ENCODE assay signal across 27 cellular contexts in the genomic region with DNA sequence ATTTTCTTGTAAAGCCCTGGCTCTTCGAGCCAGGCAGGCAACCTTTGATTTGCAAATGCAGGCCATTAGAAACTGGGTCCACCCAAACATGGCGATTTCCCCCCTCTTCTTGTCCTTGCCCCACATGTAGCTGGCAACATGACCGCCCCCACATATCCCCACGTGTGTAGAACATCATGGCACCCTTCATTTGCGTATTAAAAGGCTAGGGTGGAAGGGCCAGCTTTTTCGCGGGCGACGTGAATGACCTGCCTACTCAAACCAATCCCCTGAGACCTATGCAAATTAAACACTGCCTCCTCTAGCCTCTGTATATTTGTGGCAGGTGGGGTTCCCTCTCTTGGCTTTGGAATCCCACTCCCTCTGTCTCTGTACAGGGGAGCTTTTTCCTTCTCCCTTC.
"Had no signal": no experiment of that assay in that cellular context is flagged by ENCODE, and none has a peak within 500 bp of the region (broad histone marks: within the 10 kb centered on the region; RNA-seq: fewer than 3 reads in every experiment).

No MANE protein-coding gene starts in this region.

- H3K4me1 Mint-ChIP-seq: activated CD4-positive, alpha-beta T cell treated with anti-CD3 and anti-CD28 coated beads, Interleukin-2, amount 10 ng/mL, durations not matched to agents 7 days and 5 days; central memory CD8-positive, alpha-beta T cell had no signal

- H3K4me1 ChIP-seq: Peyer's patch, SJSA1 had no signal

- ATAC-seq: activated T-cell treated with anti-CD3 and anti-CD28 coated beads, Interleukin-2, amount 50 U/mL, for 4 hours; SK-N-SH treated with all-trans-retinoic acid at 6 μM for 48 hours had no signal

- H3K27me3 ChIP-seq: Peyer's patch had no signal

- H3K4me3 ChIP-seq: Peyer's patch, SJSA1 had no signal

- H3K9me3 Mint-ChIP-seq: activated CD4-positive, alpha-beta memory T cell treated with anti-CD3 and anti-CD28 coated beads for 36 hours; activated CD4-positive, alpha-beta T cell treated with anti-CD3 and anti-CD28 coated beads, Interleukin-2, amount 10 ng/mL, durations not matched to agents 7 days and 5 days; activated T-cell treated with anti-CD3 and anti-CD28 coated beads, Interleukin-2, amount 50 U/mL, for 4 hours; central memory CD8-positive, alpha-beta T cell had no signal

- H3K36me3 Mint-ChIP-seq: activated CD4-positive, alpha-beta memory T cell treated with anti-CD3 and anti-CD28 coated beads for 36 hours; activated naive CD8-positive, alpha-beta T cell; brain had no signal

- H3K36me3 ChIP-seq: Peyer's patch, SJSA1 had no signal

- H3K4me3 Mint-ChIP-seq: activated CD4-positive, alpha-beta memory T cell treated with anti-CD3 and anti-CD28 coated beads for 36 hours; activated CD4-positive, alpha-beta T cell treated with anti-CD3 and anti-CD28 coated beads, Interleukin-2, amount 10 ng/mL, durations not matched to agents 7 days and 5 days; activated naive CD8-positive, alpha-beta T cell; activated T-cell treated with anti-CD3 and anti-CD28 coated beads, Interleukin-2, amount 50 U/mL, for 4 hours; brain; central memory CD8-positive, alpha-beta T cell had no signal

- H3K27ac Mint-ChIP-seq: activated CD4-positive, alpha-beta memory T cell treated with anti-CD3 and anti-CD28 coated beads for 36 hours; activated CD4-positive, alpha-beta T cell treated with anti-CD3 and anti-CD28 coated beads, Interleukin-2, amount 10 ng/mL, durations not matched to agents 7 days and 5 days; activated naive CD8-positive, alpha-beta T cell; brain had no signal

- H3K9me3 ChIP-seq: Peyer's patch, SJSA1 had no signal

- H3K27me3 Mint-ChIP-seq: activated CD4-positive, alpha-beta memory T cell treated with anti-CD3 and anti-CD28 coated beads for 36 hours had no signal

- H3K27ac ChIP-seq: Peyer's patch, RWPE1, SJSA1 had no signal

- FAIRE-seq: astrocyte had no signal

- DNase-seq: activated CD4-positive, alpha-beta memory T cell treated with anti-CD3 and anti-CD28 coated beads for 36 hours; activated CD4-positive, alpha-beta T cell treated with anti-CD3 and anti-CD28 coated beads, Interleukin-2, amount 10 ng/mL, durations not matched to agents 7 days and 5 days; activated CD4-positive, CD25-positive, alpha-beta regulatory T cell; activated CD8-positive, alpha-beta memory T cell treated with anti-CD3 and anti-CD28 coated beads for 24 hours; activated effector memory CD4-positive, alpha-beta T cell treated with anti-CD3 and anti-CD28 coated beads, Interleukin-2, amount 50 U/mL, for 16 hours; activated naive CD4-positive, alpha-beta T cell treated with Interleukin-2 at 50 U/mL for 16 hours; activated T-cell treated with anti-CD3 and anti-CD28 coated beads, Interleukin-2, amount 50 U/mL, for 4 hours; amygdala; KG1; NCI-H1048; NCI-H1930; NCI-H2107; NCI-H2171 treated with DMSO at 0.1 percent for 48 hours; NCI-H345; NCI-H510A; NCI-H526 treated with DMSO at 0.1 percent for 48 hours; NK-92 treated with Interleukin-12 subunit alpha and Interleukin-12 subunit beta, amount 100 ng/mL, for 24 hours; Peyer's patch; Right ventricle myocardium superior; SW 1271 had no signal
